Comparison of ENCODE assay signal across 9 cellular contexts in genomic region chr7:11193131-11193867, GRCh38.
DNase-seq lines count a peak whose midpoint lies in the region; TF ChIP-seq lines count a peak whose summit lies in the region.
"Had no signal": no experiment of that assay in that cellular context is flagged by ENCODE, and none has a peak within 500 bp of the region (broad histone marks: within the 10 kb centered on the region; RNA-seq: fewer than 3 reads in every experiment).

No MANE protein-coding gene starts in this region.

- peak overlapping the region; percentile 59 for H3K4me3 Mint-ChIP-seq in T-helper 2 cell treated with Interferon-gamma antibody and Interleukin-4, amounts not matched to agents 5 μg/mL and 100 μg/mL, for 36 hours

- 36 to 39% methylated on average over 8 to 17 of the region's 17 CpGs for WGBS in transverse colon (ENCODE audit: low coverage in 1 of 2), 2 donors

- peak overlapping the region; percentile 36 to 51 for H3K4me3 ChIP-seq in ascending aorta
- peak overlapping the region in 3 of 4 donors; percentile 3 to 37 (median 12) for H3K4me3 ChIP-seq in transverse colon
- H3K4me3 ChIP-seq: BLaER1 had no signal

- H3K27me3 ChIP-seq in ascending aorta, result no peaks in the 10 kb centered on the region
- no peaks in the 10 kb centered on the region for H3K27me3 ChIP-seq in transverse colon
- H3K27me3 ChIP-seq: BLaER1 had no signal

- no peaks in the 10 kb centered on the region for H3K36me3 Mint-ChIP-seq in T-helper 2 cell treated with Interferon-gamma antibody and Interleukin-4, amounts not matched to agents 5 μg/mL and 100 μg/mL, for 36 hours (ENCODE audit: low read depth)

- no peaks in the 10 kb centered on the region for H3K9me3 Mint-ChIP-seq in T-helper 2 cell treated with Interferon-gamma antibody and Interleukin-4, amounts not matched to agents 5 μg/mL and 100 μg/mL, for 36 hours

- H3K27ac ChIP-seq in ascending aorta (no peak overlapping the region), transverse colon (peak overlapping the region; percentile 24 to 59 (median 45))
- H3K27ac ChIP-seq: BLaER1 had no signal

- H3K4me1 ChIP-seq in ascending aorta (no peaks in the 10 kb centered on the region), transverse colon (peaks cover 0 to 11% (median 0%) of the 10 kb centered on the region in 4 donors)
- H3K4me1 ChIP-seq: BLaER1 had no signal

- no peaks in the 10 kb centered on the region for H3K36me3 ChIP-seq in ascending aorta
- no peaks in the 10 kb centered on the region for H3K36me3 ChIP-seq in transverse colon
- H3K36me3 ChIP-seq: BLaER1 had no signal

- peaks cover 12% of the 10 kb centered on the region for H3K4me1 Mint-ChIP-seq in T-helper 2 cell treated with Interferon-gamma antibody and Interleukin-4, amounts not matched to agents 5 μg/mL and 100 μg/mL, for 36 hours (ENCODE audit: low read depth)

- TF ChIP-seq CTCF in ascending aorta (IDR thresholded peaks at IDR 0.05) (no peak), transverse colon (IDR thresholded peaks at IDR 0.05) (no peak)

- intact Hi-C loops in ascending aorta (cut with DNase I) (no loop called here), transverse colon (cut with DNase I; ENCODE audit: low total_unique reads) (no loop called here)

- H3K27me3 Mint-ChIP-seq in T-helper 2 cell treated with Interferon-gamma antibody and Interleukin-4, amounts not matched to agents 5 μg/mL and 100 μg/mL, for 36 hours (ENCODE audit: low read depth), result no peaks in the 10 kb centered on the region

- in situ Hi-C loops in transverse colon (cut with MboI; ENCODE audit: low pct_ligation_motif_present in 1 of 4, low pct_unique_long_range_greater_than_20kb in 1 of 4, low sequenced_read_pairs in 3 of 4), result no loop called here

- H3K9me3 ChIP-seq in ascending aorta (no peaks in the 10 kb centered on the region), transverse colon (no peaks in the 10 kb centered on the region)
- H3K9me3 ChIP-seq: BLaER1 had no signal

- no peak for DNase-seq in T-helper 2 cell treated with Interferon-gamma antibody and Interleukin-4, amounts not matched to agents 5 μg/mL and 100 μg/mL, for 36 hours (ENCODE audit: low spot score)
- DNase-seq in T-helper 2 cell (no peak), ascending aorta (ENCODE audit: low spot score in 2 of 2) (no peak), islet precursor cell (peak; percentile 86), transverse colon (no peak), NCI-H82 (lab: John Stamatoyannopoulos, UW) (no peak)
- DNase-seq in stimulated activated CD4-positive, alpha-beta T cell treated with anti-CD3 and anti-CD28 coated beads, Interleukin-4, amount 100 ng/mL, for 24 hours, result no peak
- DNase-seq in stimulated activated CD4-positive, alpha-beta T cell treated with anti-CD3 and anti-CD28 coated beads, Interleukin-2, amount 100 ng/mL, for 24 hours, result no peak

- H3K27ac Mint-ChIP-seq in T-helper 2 cell treated with Interferon-gamma antibody and Interleukin-4, amounts not matched to agents 5 μg/mL and 100 μg/mL, for 36 hours, result no peak overlapping the region

- TF ChIP-seq EP300 in transverse colon (IDR thresholded peaks at IDR 0.05; ENCODE audit: low read depth), result no peak

- no peak for TF ChIP-seq POLR2A in transverse colon (IDR thresholded peaks at IDR 0.05)

Comparison
In these comparisons a context has a peak if more than half of its experiments do, and no peak if none do; other contexts are left out.
1. H3K27ac ChIP-seq: peak in transverse colon (4 of 4); none in ascending aorta (0 of 2).